ENCODE assay signal across 9 cellular contexts in genomic region chr18:47550611-47551010, GRCh38.
"Had no signal": no experiment of that assay in that cellular context is flagged by ENCODE, and none has a peak within 500 bp of the region (broad histone marks: within the 10 kb centered on the region; RNA-seq: fewer than 3 reads in every experiment).

No MANE protein-coding gene starts in this region.

- H3K4me1 Mint-ChIP-seq: GM23338 had no signal

- H3K4me1 ChIP-seq: HAP-1 had no signal

- H3K4me3 ChIP-seq: GM23338, HAP-1, K562 had no signal

- H3K4me2 ChIP-seq: GM23338 had no signal

- FAIRE-seq: HTR-8/SVneo, K562 had no signal

- H3K9me3 ChIP-seq: HAP-1 had no signal

- H3K9me3 Mint-ChIP-seq: GM23338 had no signal

- H3K4me3 Mint-ChIP-seq: GM23338, HFFc6 had no signal

- ATAC-seq: GM23338, HCT116, K562 had no signal

- DNase-seq: H7, HFFc6, IMR-90, KG1 had no signal

- H3K36me3 ChIP-seq: HAP-1 had no signal

- H2AFZ ChIP-seq: GM23338 had no signal

- H3K27ac Mint-ChIP-seq: GM23338, HFFc6 had no signal
